9 cellular contexts compared by ENCODE assay signal in the genomic region with DNA sequence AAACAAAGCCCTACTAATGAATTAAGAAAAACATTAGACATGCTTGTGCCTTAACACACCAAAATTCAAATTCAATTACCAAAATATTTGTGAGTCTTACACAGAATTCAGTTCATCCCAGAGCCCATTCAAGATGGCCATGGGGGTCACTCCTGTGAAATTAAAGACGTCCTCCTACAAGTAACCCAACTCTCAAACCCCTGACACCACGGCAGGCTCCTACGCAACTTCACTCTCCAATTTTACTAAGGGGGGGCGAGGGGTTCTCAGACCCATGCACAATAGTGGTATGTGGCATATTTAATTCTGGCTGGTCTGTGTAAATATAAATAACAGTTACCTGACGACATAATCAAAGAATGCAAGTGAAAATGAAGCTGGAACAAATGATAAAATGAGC. TPM values are rescaled to one million over a fixed set of nuclear protein-coding genes. Genes with fewer than 3 reads are reported as not detected.
DNase-seq lines count a peak whose midpoint lies in the region; ATAC-seq, FAIRE-seq and TF ChIP-seq lines count a peak whose summit lies in the region.
"Had no signal": no experiment of that assay in that cellular context is flagged by ENCODE, and none has a peak within 500 bp of the region (broad histone marks: within the 10 kb centered on the region; RNA-seq: fewer than 3 reads in every experiment).

No MANE protein-coding gene starts in this region.

- H4K20me1 ChIP-seq in H1 (replicated peaks in 1 of 2; ENCODE audit: control insufficient read depth in 1 of 2, insufficient read depth in 2 of 2, low read length in 2 of 2) (peaks cover 3 to 9% of the 10 kb centered on the region in 2 experiments), osteoblast (ENCODE audit: insufficient read depth, low read length) (peaks cover 14% of the 10 kb centered on the region)

- H3K4me1 Mint-ChIP-seq in CD8-positive, alpha-beta T cell (ENCODE audit: low read depth), result peaks cover 33% of the 10 kb centered on the region
- H3K4me1 Mint-ChIP-seq in IgD-negative memory B cell, result peaks cover 19 to 30% (median 21%) of the 10 kb centered on the region in 3 donors

- H2AFZ ChIP-seq in H1 (ENCODE audit: low read length) (no peak overlapping the region), osteoblast (ENCODE audit: low read length) (no peak overlapping the region)

- no peak overlapping the region for H3K27ac Mint-ChIP-seq in CD8-positive, alpha-beta T cell
- peak overlapping the region in 1 of 3 donors; percentile 90 for H3K27ac Mint-ChIP-seq in IgD-negative memory B cell

- H3K4me2 ChIP-seq in H1 (ENCODE audit: insufficient read depth in 1 of 2, low read depth in 2 of 2, low read length in 2 of 2), result peak overlapping the region; percentile 98
- peak overlapping the region; percentile 94 for H3K4me2 ChIP-seq in osteoblast (ENCODE audit: insufficient read depth, low read length)

- H3K14ac ChIP-seq in H1 (ENCODE audit: insufficient read length), result no peak overlapping the region

- peaks cover 24% of the 10 kb centered on the region for H3K23me2 ChIP-seq in H1 (ENCODE audit: low read depth, low read length)

- no peaks in the 10 kb centered on the region for H3K36me3 ChIP-seq in CD8-positive, alpha-beta T cell (ENCODE audit: insufficient read depth, low read length)
- H3K36me3 ChIP-seq in H1 (ENCODE audit: control insufficient read depth in 2 of 4, insufficient read depth in 4 of 4, low read length in 3 of 4), result no peaks in the 10 kb centered on the region
- no peaks in the 10 kb centered on the region for H3K36me3 ChIP-seq in osteoblast (ENCODE audit: insufficient read depth, low read length)
- H3K36me3 ChIP-seq: Peyer's patch had no signal

- H2BK5ac ChIP-seq in H1 (ENCODE audit: low read depth, low read length), result no peak overlapping the region

- no peak overlapping the region for H3K4ac ChIP-seq in H1 (replicated peaks; ENCODE audit: insufficient read length, low read depth, low read length)

- no peaks in the 10 kb centered on the region for H3K9me3 Mint-ChIP-seq in CD8-positive, alpha-beta T cell
- peaks cover 0 to 2% (median 0%) of the 10 kb centered on the region in 3 donors for H3K9me3 Mint-ChIP-seq in IgD-negative memory B cell

- H3K9me3 ChIP-seq in CD8-positive, alpha-beta T cell (ENCODE audit: low read length), result no peaks in the 10 kb centered on the region
- H3K9me3 ChIP-seq in H1 (ENCODE audit: insufficient read depth in 2 of 2, low read depth in 1 of 2, low read length in 1 of 2) (no peaks in the 10 kb centered on the region), osteoblast (ENCODE audit: low read depth, low read length) (no peaks in the 10 kb centered on the region)
- H3K9me3 ChIP-seq: Peyer's patch had no signal

- no peak overlapping the region for H3K4me3 ChIP-seq in CD8-positive, alpha-beta T cell (ENCODE audit: low read depth, low read length)
- H3K4me3 ChIP-seq in H1 (ENCODE audit: extremely low read depth in 1 of 4, insufficient read depth in 2 of 4, low read depth in 3 of 4, low read length in 4 of 4), result peak overlapping the region; percentile 69 to 93 (median 80); a peak in 6 of 8 replicates
- peak overlapping the region; percentile 87 for H3K4me3 ChIP-seq in osteoblast (ENCODE audit: insufficient read depth, low read length)

- TF ChIP-seq CTCF in CD8-positive, alpha-beta T cell (IDR thresholded peaks at IDR 0.05), result no peak
- TF ChIP-seq CTCF in H1 (IDR thresholded peaks at IDR 0.05; ENCODE audit: control extremely low read depth in 1 of 3, insufficient read depth in 1 of 3, low read depth in 1 of 3, low read length in 3 of 3), result no peak
- no peak for TF ChIP-seq CTCF in osteoblast (IDR thresholded peaks at IDR 0.05; ENCODE audit: extremely low read depth, low read depth, low read length)

- H2BK15ac ChIP-seq in H1 (ENCODE audit: low read length), result no peak overlapping the region

- TF ChIP-seq RAD21 in H1 (IDR thresholded peaks at IDR 0.05 in 1 of 2, conservative IDR thresholded peaks at IDR 0.05 in 1 of 2; ENCODE audit: low read depth in 2 of 2, low read length in 2 of 2), result no peak

- H3K18ac ChIP-seq in H1 (ENCODE audit: extremely low read depth, low read length), result no peak overlapping the region

- WGBS in H1 (ENCODE audit: extremely low coverage in 1 of 2, insufficient coverage in 1 of 2, insufficient read length in 1 of 2, insufficient replicate concordance in 2 of 2, low coverage in 1 of 2, low lambda C conversion rate in 2 of 2, missing lambda C conversion rate in 1 of 2), 2 experiments, result 31% methylated on average over 5 of the region's 5 CpGs; no CpG with 5 or more reads in 1 of the 2 experiments

- peaks cover 18% of the 10 kb centered on the region for H3K27me3 Mint-ChIP-seq in CD8-positive, alpha-beta T cell (ENCODE audit: low read depth)
- peaks cover 41% of the 10 kb centered on the region for H3K27me3 Mint-ChIP-seq in IgD-negative memory B cell

- POLR2A ChIA-PET in CD8-positive, alpha-beta T cell (lab: Charles Lee), result interaction anchor here (0.7 kb wide), 1 partner anchor 22 kb away, joined by 3 read pairs; no protein-coding TSS in a partner anchor
- POLR2A ChIA-PET in H1 (lab: Charles Lee; ENCODE audit: partially characterized antibody), result interaction anchor here (1.0 to 1.2 kb wide), 3 partner anchors 8 to 37 kb away, joined by 3 to 11 read pairs (median 4); no protein-coding TSS in a partner anchor

- FAIRE-seq in H1 (lab: Jason Lieb, UNC) (no peak), GM19239 (lab: Jason Lieb, UNC) (no peak)

- peaks cover 4% of the 10 kb centered on the region for H3K36me3 Mint-ChIP-seq in CD8-positive, alpha-beta T cell
- H3K36me3 Mint-ChIP-seq in IgD-negative memory B cell, result no peaks in the 10 kb centered on the region

- peak overlapping the region; percentile 90 for H3K4me3 Mint-ChIP-seq in CD8-positive, alpha-beta T cell
- peak overlapping the region; percentile 80 to 96 (median 92) for H3K4me3 Mint-ChIP-seq in IgD-negative memory B cell

- no peak overlapping the region for H3K56ac ChIP-seq in H1 (replicated peaks; ENCODE audit: insufficient read length, low read depth, low read length)

- ATAC-seq in CD8-positive, alpha-beta T cell, result no peak
- no peak for ATAC-seq in HG03196 (IDR thresholded peaks at IDR 0.05; ENCODE audit: unreplicated experiment)

- intact Hi-C loops in CD8-positive, alpha-beta T cell (cut with DNase I, micrococcal nuclease), result loop anchor here (5.0 to 10.0 kb wide), 6 partner anchors 232 to 1993 kb away; partner anchors contain the start of genes CNDP2 (in 2 of the 2), ZNF407 (in 2 of the 2) and TSHZ1 (in 1 of the 2)

- H4K8ac ChIP-seq in H1 (ENCODE audit: extremely low read depth, insufficient read depth, low read length), result no peak overlapping the region

- no peak overlapping the region for H3K23ac ChIP-seq in H1 (ENCODE audit: insufficient read length)

- H3K9ac ChIP-seq in H1 (replicated peaks in 1 of 4; ENCODE audit: extremely low read depth in 1 of 4, low read depth in 3 of 4, low read length in 3 of 4), result no peak overlapping the region

- TF ChIP-seq EP300 in H1 (IDR thresholded peaks at IDR 0.05; ENCODE audit: borderline replicate concordance in 1 of 2, low read depth in 2 of 2, low read length in 2 of 2), result no peak

- DNase-seq in CD8-positive, alpha-beta T cell, result no peak
- DNase-seq in H1 (ENCODE audit: low read depth in 1 of 2, low spot score in 2 of 2), result no peak
- DNase-seq in osteoblast (ENCODE audit: insufficient read length, low spot score, missing footprints), result peak; percentile 38
- DNase-seq in GM19239 (ENCODE audit: insufficient read length, low spot score), result no peak
- DNase-seq in A172 (ENCODE audit: low spot score), result no peak
- DNase-seq in activated CD8-positive, alpha-beta memory T cell treated with anti-CD3 and anti-CD28 coated beads, Interleukin-2, amount 50 U/mL, for 4 hours, result no peak

- no peak overlapping the region for H2AK5ac ChIP-seq in H1 (ENCODE audit: low read depth, low read length)

- H3K79me1 ChIP-seq in H1 (ENCODE audit: low read depth, low read length), result peaks cover 6% of the 10 kb centered on the region; the same call in 1 of the 2 replicates

- H3K79me2 ChIP-seq in H1 (ENCODE audit: control insufficient read depth in 1 of 2, insufficient read depth in 2 of 2, low read length in 2 of 2), result peaks cover 0 to 52% of the 10 kb centered on the region in 2 experiments; a peak in 2 of 4 replicates
- H3K79me2 ChIP-seq in osteoblast (ENCODE audit: insufficient read depth, low read length), result peaks cover 60% of the 10 kb centered on the region

- no peak overlapping the region for H3K27ac ChIP-seq in CD8-positive, alpha-beta T cell (ENCODE audit: low read depth, low read length)
- H3K27ac ChIP-seq in H1 (ENCODE audit: low read depth, low read length), result no peak overlapping the region
- no peak overlapping the region for H3K27ac ChIP-seq in osteoblast (ENCODE audit: low read depth, low read length)

- no peak overlapping the region for H4K91ac ChIP-seq in H1 (replicated peaks; ENCODE audit: insufficient read length, low read length)

- no peak overlapping the region for H2BK20ac ChIP-seq in H1 (ENCODE audit: low read length)

- H3K4me1 ChIP-seq in CD8-positive, alpha-beta T cell (ENCODE audit: insufficient read depth, low read length), result peaks cover 15% of the 10 kb centered on the region
- H3K4me1 ChIP-seq in H1 (replicated peaks in 1 of 4; ENCODE audit: control insufficient read depth in 3 of 4, insufficient read depth in 4 of 4, low read length in 3 of 4) (peaks cover 5 to 17% (median 12%) of the 10 kb centered on the region in 4 experiments), osteoblast (ENCODE audit: insufficient read depth, low read length) (peaks cover 22% of the 10 kb centered on the region)

- H2BK120ac ChIP-seq in H1 (replicated peaks; ENCODE audit: low read depth, low read length), result no peak overlapping the region

- H3K27me3 ChIP-seq in CD8-positive, alpha-beta T cell (ENCODE audit: insufficient read depth, low read length), result no peaks in the 10 kb centered on the region
- H3K27me3 ChIP-seq in H1 (replicated peaks in 1 of 4; ENCODE audit: control insufficient read depth in 3 of 4, extremely low read depth in 1 of 4, insufficient read depth in 3 of 4, low read length in 3 of 4) (peaks cover 0 to 21% (median 6%) of the 10 kb centered on the region in 4 experiments; a peak in 6 of 7 replicates), osteoblast (ENCODE audit: insufficient read depth, low read length) (no peaks in the 10 kb centered on the region)
- H3K27me3 ChIP-seq: Peyer's patch had no signal

- H2BK12ac ChIP-seq in H1 (ENCODE audit: low read depth, low read length), result no peak overlapping the region

- no peak for TF ChIP-seq POLR2A in H1 (IDR thresholded peaks at IDR 0.05; ENCODE audit: control extremely low read depth in 1 of 2, low read depth in 2 of 2, low read length in 2 of 2)

- CTCF ChIA-PET in CD8-positive, alpha-beta T cell (lab: Charles Lee), result no interaction called here
- CTCF ChIA-PET in H1 (lab: Charles Lee; ENCODE audit: partially characterized antibody), result interaction anchor here (0.6 to 2.7 kb wide), 6 partner anchors 10 to 674 kb away, joined by 3 to 10 read pairs (median 4); no protein-coding TSS in a partner anchor

- H4K5ac ChIP-seq in H1 (ENCODE audit: insufficient read length, low read depth, low read length), result no peak overlapping the region

RNA-seq across cellular contexts. Expression of gene ZNF516, which starts 5.0 kb away (rescaled TPM):
- 10 to 100 TPM; 19.5 to 19.6 TPM for total RNA-seq in CD8-positive, alpha-beta T cell
- polyA plus RNA-seq in IgD-negative memory B cell (1.2 TPM), H1 (2011; rRNA removed) (7.3 and 9.2 TPM in 2 replicates)
- total RNA-seq in H1 (2021; fragmentation: NEBNext Ultra II Directional; extraction: Animal tissue kit (Norgen Biotek cat#: 25700)), result 16.5 and 17.0 TPM in 2 replicates
- 9.3 TPM for polyA plus RNA-seq in H1 (2011; cell fraction: cytosol; rRNA removed)
- 15.7 TPM for polyA plus RNA-seq in H1 (2011; cell fraction: nucleus; rRNA removed)
- 8.0 to 13.2 TPM (median 9.8 TPM) in 4 replicates for polyA plus RNA-seq in H1 (2012, experiment 1 of 2)
- polyA plus RNA-seq in H1 (2012, experiment 2 of 2), result 3.3 TPM
- polyA plus RNA-seq in H1 (2013, experiment 1 of 2), result 4.8 TPM
- polyA plus RNA-seq in H1 (2013, experiment 2 of 2), result 4.1 TPM
- 13.4 and 18.4 TPM in 2 replicates for polyA minus RNA-seq in H1 (2011; rRNA and poly(A)+ RNA removed)
- 14.1 TPM for polyA minus RNA-seq in H1 (2011; cell fraction: cytosol; rRNA and poly(A)+ RNA removed)
- 25.4 TPM for polyA minus RNA-seq in H1 (2011; cell fraction: nucleus; rRNA and poly(A)+ RNA removed)
- total RNA-seq in osteoblast, result 16.3 and 17.7 TPM in 2 replicates
- total RNA-seq in A172 (2014; rRNA removed; shearing (Covaris generic)), result 2.1 and 4.8 TPM in 2 replicates
